In the genomic region with DNA sequence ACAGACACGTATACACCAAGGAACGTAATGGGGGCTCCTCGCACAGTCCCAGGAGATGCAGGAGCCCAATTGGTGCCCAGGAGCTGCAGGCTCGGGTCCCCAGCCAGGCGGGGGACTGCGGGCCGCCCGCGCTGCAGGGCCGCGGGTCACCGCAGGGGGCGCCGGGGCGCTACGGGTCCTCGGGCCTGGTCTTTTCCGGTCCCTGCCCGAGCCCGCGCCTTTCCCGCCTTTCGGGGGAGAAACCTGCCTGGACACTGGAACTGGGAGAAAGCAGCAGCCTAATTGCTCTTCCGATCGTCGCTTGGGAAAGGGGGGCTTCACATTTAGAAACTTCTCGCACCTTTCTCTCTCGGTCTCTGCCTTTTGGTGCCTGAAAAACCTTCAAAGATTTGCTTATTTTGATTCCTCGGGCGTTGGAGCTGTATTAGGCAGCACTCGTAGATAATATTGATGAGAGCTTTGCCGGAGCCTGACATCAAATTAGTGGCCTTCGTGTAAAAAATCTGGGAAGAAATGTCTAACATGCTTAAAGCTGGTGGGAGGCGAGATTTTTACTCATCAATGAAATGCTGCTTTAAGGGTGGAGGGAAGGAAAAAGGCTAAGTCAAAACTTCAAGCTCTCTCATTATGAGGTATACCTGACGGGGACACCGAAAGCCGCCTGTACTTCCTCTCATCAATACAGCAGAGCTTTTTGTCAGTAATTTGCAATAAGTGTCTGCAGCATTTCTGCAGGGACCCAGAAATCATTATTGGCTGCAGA, we compare ENCODE assay signal across 8 cellular contexts. TPM values are rescaled to one million over a fixed set of nuclear protein-coding genes. Genes with fewer than 3 reads are reported as not detected.
DNase-seq lines count a peak whose midpoint lies in the region; ATAC-seq and TF ChIP-seq lines count a peak whose summit lies in the region.

No MANE protein-coding gene starts in this region.

- no peaks in the 10 kb centered on the region for H3K79me2 ChIP-seq in SK-N-SH (ENCODE audit: insufficient read depth)

- H3K36me3 Mint-ChIP-seq in activated naive CD4-positive, alpha-beta T cell treated with anti-CD3 and anti-CD28 coated beads, Interleukin-2, amount 10 ng/mL, durations not matched to agents 7 days and 5 days, result peaks cover 20% of the 10 kb centered on the region

- no peak overlapping the region for H3K9ac ChIP-seq in SK-N-SH
- H3K9ac ChIP-seq in iPS-20b (ENCODE audit: low read depth, low read length), result 0 out of 2 replicates have a peak overlapping the region, but pooled peaks have one; percentile 16

- peaks cover 0 to 15% of the 10 kb centered on the region in 2 experiments; a peak in 1 of 4 replicates for H3K4me1 ChIP-seq in SK-N-SH (ENCODE audit: control insufficient read depth in 1 of 2, insufficient read depth in 2 of 2, low read depth in 1 of 2, low read length in 1 of 2)
- peaks cover 33% of the 10 kb centered on the region; the same call in 1 of the 2 replicates for H3K4me1 ChIP-seq in iPS-20b (ENCODE audit: insufficient read depth, low read length)
- H3K4me1 ChIP-seq in transverse colon, result peaks cover 9 to 52% (median 34%) of the 10 kb centered on the region in 4 donors

- TF ChIP-seq POLR2A in transverse colon (IDR thresholded peaks at IDR 0.05), result no peak

- H3K9me3 ChIP-seq in SK-N-SH (no peaks in the 10 kb centered on the region), iPS-20b (ENCODE audit: insufficient read depth, low read depth, low read length) (no peaks in the 10 kb centered on the region), transverse colon (no peaks in the 10 kb centered on the region)

- H3K27me3 ChIP-seq in SK-N-SH (ENCODE audit: insufficient read depth), result peaks cover 84% of the 10 kb centered on the region
- peaks cover 100% of the 10 kb centered on the region for H3K27me3 ChIP-seq in iPS-20b (ENCODE audit: insufficient read depth, low read length)
- peaks cover 97% of the 10 kb centered on the region for H3K27me3 ChIP-seq in transverse colon

- H3K4me1 Mint-ChIP-seq in activated naive CD4-positive, alpha-beta T cell treated with anti-CD3 and anti-CD28 coated beads, Interleukin-2, amount 10 ng/mL, durations not matched to agents 7 days and 5 days, result peaks cover 35% of the 10 kb centered on the region

- peaks cover 7% of the 10 kb centered on the region for H3F3A ChIP-seq in SK-N-SH (replicated peaks; ENCODE audit: insufficient read depth)

- peak overlapping the region; percentile 44; the same call in 1 of the 2 replicates for H2AFZ ChIP-seq in SK-N-SH (ENCODE audit: low read depth)

- in situ Hi-C loops in transverse colon (cut with MboI; ENCODE audit: low pct_ligation_motif_present in 1 of 4, low pct_unique_long_range_greater_than_20kb in 1 of 4, low sequenced_read_pairs in 3 of 4), result no loop called here

- TF ChIP-seq EP300 in SK-N-SH (IDR thresholded peaks at IDR 0.05; ENCODE audit: borderline replicate concordance in 1 of 2, low read depth in 1 of 2, low read length in 1 of 2) (no peak), transverse colon (IDR thresholded peaks at IDR 0.05; ENCODE audit: low read depth) (no peak)

- peaks cover 79% of the 10 kb centered on the region for H3K27me3 Mint-ChIP-seq in activated naive CD4-positive, alpha-beta T cell treated with anti-CD3 and anti-CD28 coated beads, Interleukin-2, amount 10 ng/mL, durations not matched to agents 7 days and 5 days

- POLR2A ChIA-PET in SK-N-SH (lab: Yijun Ruan, JAX), result no interaction called here

- H3K4me3 ChIP-seq in SK-N-SH (ENCODE audit: low read depth in 2 of 2, low read length in 1 of 2) (peak overlapping the region in 1 of 2 experiments; percentile 54; a peak in 2 of 4 replicates), iPS-20b (ENCODE audit: low read length) (peak overlapping the region; percentile 62), transverse colon (peak overlapping the region in 1 of 4 donors; percentile 43)

- CTCF ChIA-PET in activated naive CD4-positive, alpha-beta T cell treated with anti-CD3 and anti-CD28 coated beads, Interleukin-2, amount 10 ng/mL, durations not matched to agents 7 days and 5 days (lab: Charles Lee), result interaction anchor here (0.8 to 3.3 kb wide), 6 partner anchors 8 to 436 kb away, joined by 3 to 25 read pairs (median 3); no protein-coding TSS in a partner anchor
- CTCF ChIA-PET in SK-N-SH (lab: Yijun Ruan, JAX), result interaction anchor here (0.8 to 5.1 kb wide), 20 partner anchors 8 to 436 kb away, joined by 3 to 51 read pairs (median 4); a partner anchor contains a TSS

- H3K9me2 ChIP-seq in SK-N-SH, result no peaks in the 10 kb centered on the region

- peak; percentile 41 for TF ChIP-seq RAD21 in SK-N-SH (IDR thresholded peaks at IDR 0.05; ENCODE audit: low read length)

- no peak for ATAC-seq in HG03457 (IDR thresholded peaks at IDR 0.05; ENCODE audit: unreplicated experiment)
- ATAC-seq in GM19395 (IDR thresholded peaks at IDR 0.05; ENCODE audit: unreplicated experiment), result no peak

- no peak overlapping the region for H3K27ac ChIP-seq in SK-N-SH (ENCODE audit: low read depth in 2 of 2, low read length in 1 of 2)
- no peak overlapping the region for H3K27ac ChIP-seq in iPS-20b (ENCODE audit: low read length)
- no peak overlapping the region for H3K27ac ChIP-seq in transverse colon

- TF ChIP-seq CTCF in SK-N-SH (IDR thresholded peaks at IDR 0.05), result peak; percentile 59
- peak in 4 of 5 experiments; percentile 26 to 53 (median 46) for TF ChIP-seq CTCF in transverse colon (IDR thresholded peaks at IDR 0.05)

- no peaks in the 10 kb centered on the region for H3K36me3 ChIP-seq in SK-N-SH (replicated peaks in 1 of 2; ENCODE audit: control insufficient read depth in 1 of 2, insufficient read depth in 2 of 2, low read length in 1 of 2)
- H3K36me3 ChIP-seq in iPS-20b (ENCODE audit: insufficient read depth, low read depth, low read length), result no peaks in the 10 kb centered on the region
- H3K36me3 ChIP-seq in transverse colon, result no peaks in the 10 kb centered on the region

- DNase-seq in activated naive CD4-positive, alpha-beta T cell treated with anti-CD3 and anti-CD28 coated beads, Interleukin-2, amount 10 ng/mL, durations not matched to agents 7 days and 5 days, result no peak
- DNase-seq in activated naive CD4-positive, alpha-beta T cell treated with Interleukin-2 at 50 U/mL for 16 hours, result no peak
- DNase-seq in SK-N-SH (peak; percentile 90), transverse colon (no peak), dedifferentiated amniotic fluid mesenchymal stem cell (ENCODE audit: extremely low spot score) (no peak)

- 41% methylated on average over 18 of the region's 37 CpGs for whole genome bisulfite sequencing in SK-N-SH (ENCODE audit: low lambda C conversion rate)
- 14 to 17% methylated on average over 15 to 37 of the region's 37 CpGs for WGBS in transverse colon (ENCODE audit: low coverage in 1 of 2), 2 donors

- H4K20me1 ChIP-seq in SK-N-SH (ENCODE audit: insufficient read depth), result no peaks in the 10 kb centered on the region

- H3K9me3 Mint-ChIP-seq in activated naive CD4-positive, alpha-beta T cell treated with anti-CD3 and anti-CD28 coated beads, Interleukin-2, amount 10 ng/mL, durations not matched to agents 7 days and 5 days, result peaks cover 6% of the 10 kb centered on the region

- peak overlapping the region; percentile 78; the same call in 1 of the 2 replicates for H3K4me2 ChIP-seq in SK-N-SH

- peak overlapping the region; percentile 49 for H3K27ac Mint-ChIP-seq in activated naive CD4-positive, alpha-beta T cell treated with anti-CD3 and anti-CD28 coated beads, Interleukin-2, amount 10 ng/mL, durations not matched to agents 7 days and 5 days

- peak overlapping the region; percentile 8 for H3K4me3 Mint-ChIP-seq in activated naive CD4-positive, alpha-beta T cell treated with anti-CD3 and anti-CD28 coated beads, Interleukin-2, amount 10 ng/mL, durations not matched to agents 7 days and 5 days

- intact Hi-C loops in transverse colon (cut with DNase I; ENCODE audit: low total_unique reads), result loop anchor here (10.0 kb wide), 1 partner anchor 115 kb away; no protein-coding TSS in a partner anchor

TF ChIP-seq in SK-N-SH, 30 proteins besides CTCF, POLR2A, EP300 and RAD21:
- TF ChIP-seq TEAD4 (IDR thresholded peaks at IDR 0.05; ENCODE audit: borderline replicate concordance, insufficient read depth), result no peak
- no peak for TF ChIP-seq RFX5 (IDR thresholded peaks at IDR 0.05; ENCODE audit: low read length)
- no peak for TF ChIP-seq MXI1 (IDR thresholded peaks at IDR 0.05; ENCODE audit: low read depth, low read length)
- no peak for TF ChIP-seq ELF1 (IDR thresholded peaks at IDR 0.05)
- no peak for TF ChIP-seq TCF12 (IDR thresholded peaks at IDR 0.05)

RNA-seq across cellular contexts. Expression of a gene that starts 12.6 kb away (rescaled TPM):
- not detected in 2 replicates for polyA plus RNA-seq in SK-N-SH (2012; rRNA removed)
- not detected in 2 replicates for polyA plus RNA-seq in SK-N-SH (2012; cell fraction: cytosol; rRNA removed)
- not detected in 2 replicates for polyA plus RNA-seq in SK-N-SH (2012; cell fraction: nucleus; rRNA removed)
- total RNA-seq in transverse colon, result not detected
